ENCODE assay signal across 9 cellular contexts in the genomic region with DNA sequence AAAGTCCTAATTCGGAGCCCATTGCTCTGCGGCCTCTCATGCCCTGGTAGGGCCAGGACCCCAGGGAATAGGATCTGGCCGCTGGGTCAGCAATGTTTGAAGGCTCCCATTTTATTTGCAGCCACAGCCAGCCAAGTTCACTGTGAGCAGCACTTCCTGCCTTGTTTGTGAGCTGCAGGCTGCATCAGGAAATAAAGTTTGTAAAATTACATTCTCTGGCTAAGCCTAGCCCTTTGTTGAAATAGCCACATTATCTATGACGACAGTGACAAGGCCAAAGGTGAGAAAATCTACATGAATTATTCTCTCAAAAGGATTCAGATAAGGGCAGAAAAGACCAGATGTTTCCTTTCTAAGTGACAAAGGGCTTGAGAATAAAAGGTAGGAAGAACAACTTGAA. TPM values are rescaled to one million over a fixed set of nuclear protein-coding genes. Genes with fewer than 3 reads are reported as not detected.
A peak's percentile ranks its signal among the peaks of the same experiment; 100 is the strongest.
DNase-seq lines count a peak whose midpoint lies in the region; ATAC-seq, FAIRE-seq and TF ChIP-seq lines count a peak whose summit lies in the region.
"Had no signal": no experiment of that assay in that cellular context is flagged by ENCODE, and none has a peak within 500 bp of the region (broad histone marks: within the 10 kb centered on the region; RNA-seq: fewer than 3 reads in every experiment).

No MANE protein-coding gene starts in this region.

- H3K27me3 ChIP-seq in dorsolateral prefrontal cortex = no peaks in the 10 kb centered on the region

- no peak overlapping the region for H3K4me3 Mint-ChIP-seq in stimulated activated naive CD8-positive, alpha-beta T cell treated with anti-CD3 and anti-CD28 coated beads, Interleukin-15, Interleukin-2, amounts not matched to agents 100 ng/mL and 50 ng/mL, for 24 hours
- no peak overlapping the region for H3K4me3 Mint-ChIP-seq in stimulated activated naive CD8-positive, alpha-beta T cell treated with anti-CD3 and anti-CD28 coated beads, Interleukin-15, amount 100 ng/mL, for 72 hours

- no peaks in the 10 kb centered on the region for H3K9me3 ChIP-seq in mesodermal cell (ENCODE audit: control insufficient read depth, low read length)

- intact Hi-C loops in dorsolateral prefrontal cortex (cut with DNase I) = loop anchor here in 1 of 2 donors (2.0 kb wide), 1 partner anchor 23 kb away; a partner anchor contains a TSS

- peaks cover 41% of the 10 kb centered on the region for H3K4me1 ChIP-seq in mesodermal cell (ENCODE audit: control insufficient read depth, insufficient read depth, low read length, poor library complexity, severe bottlenecking)

- peak overlapping the region; percentile 21 for H3K27ac Mint-ChIP-seq in stimulated activated naive CD8-positive, alpha-beta T cell treated with anti-CD3 and anti-CD28 coated beads, Interleukin-15, Interleukin-2, amounts not matched to agents 100 ng/mL and 50 ng/mL, for 24 hours
- H3K27ac Mint-ChIP-seq in stimulated activated naive CD8-positive, alpha-beta T cell treated with anti-CD3 and anti-CD28 coated beads, Interleukin-15, amount 100 ng/mL, for 72 hours = no peak overlapping the region

- WGBS in mesodermal cell (ENCODE audit: insufficient coverage in 2 of 2), 2 experiments = 64 to 83% methylated on average over 3 of the region's 4 CpGs

- H3K27ac ChIP-seq in dorsolateral prefrontal cortex = peak overlapping the region in 45 of 59 donors; percentile 40 to 97 (median 89)
- H3K27ac ChIP-seq in mesodermal cell (ENCODE audit: low read depth, low read length, severe bottlenecking) = peak overlapping the region; percentile 99

- no peaks in the 10 kb centered on the region for H3K27me3 Mint-ChIP-seq in stimulated activated naive CD8-positive, alpha-beta T cell treated with anti-CD3 and anti-CD28 coated beads, Interleukin-15, Interleukin-2, amounts not matched to agents 100 ng/mL and 50 ng/mL, for 24 hours
- H3K27me3 Mint-ChIP-seq in stimulated activated naive CD8-positive, alpha-beta T cell treated with anti-CD3 and anti-CD28 coated beads, Interleukin-15, amount 100 ng/mL, for 72 hours = no peaks in the 10 kb centered on the region

- H3K4me3 ChIP-seq in dorsolateral prefrontal cortex = peak overlapping the region in 1 of 59 donors; percentile 71
- no peak overlapping the region for H3K4me3 ChIP-seq in mesodermal cell (ENCODE audit: extremely low read depth, insufficient read depth, low read length, poor library complexity, severe bottlenecking)

- H3K9me3 Mint-ChIP-seq in stimulated activated naive CD8-positive, alpha-beta T cell treated with anti-CD3 and anti-CD28 coated beads, Interleukin-15, Interleukin-2, amounts not matched to agents 100 ng/mL and 50 ng/mL, for 24 hours = no peaks in the 10 kb centered on the region
- H3K9me3 Mint-ChIP-seq in stimulated activated naive CD8-positive, alpha-beta T cell treated with anti-CD3 and anti-CD28 coated beads, Interleukin-15, amount 100 ng/mL, for 72 hours = no peaks in the 10 kb centered on the region

- no peak for TF ChIP-seq CTCF in dorsolateral prefrontal cortex (IDR thresholded peaks at IDR 0.05 in 54 of 56, conservative IDR thresholded peaks at IDR 0.05 in 2 of 56; ENCODE audit: low read depth in 1 of 56, partially characterized antibody in 56 of 56)

- peaks cover 35% of the 10 kb centered on the region for H3K4me1 Mint-ChIP-seq in stimulated activated naive CD8-positive, alpha-beta T cell treated with anti-CD3 and anti-CD28 coated beads, Interleukin-15, Interleukin-2, amounts not matched to agents 100 ng/mL and 50 ng/mL, for 24 hours (ENCODE audit: low read depth)
- peaks cover 38% of the 10 kb centered on the region for H3K4me1 Mint-ChIP-seq in stimulated activated naive CD8-positive, alpha-beta T cell treated with anti-CD3 and anti-CD28 coated beads, Interleukin-15, amount 100 ng/mL, for 72 hours

- no peaks in the 10 kb centered on the region for H3K36me3 Mint-ChIP-seq in stimulated activated naive CD8-positive, alpha-beta T cell treated with anti-CD3 and anti-CD28 coated beads, Interleukin-15, Interleukin-2, amounts not matched to agents 100 ng/mL and 50 ng/mL, for 24 hours (ENCODE audit: low read depth)

- ATAC-seq in stimulated activated naive CD8-positive, alpha-beta T cell treated with anti-CD3 and anti-CD28 coated beads, Interleukin-15, amount 100 ng/mL, for 72 hours = no peak
- ATAC-seq in GM18868 (IDR thresholded peaks at IDR 0.05; ENCODE audit: unreplicated experiment) = no peak

- no peaks in the 10 kb centered on the region for H3K36me3 ChIP-seq in mesodermal cell (ENCODE audit: control insufficient read depth, insufficient read depth, low read length)

- DNase-seq in stimulated activated naive CD8-positive, alpha-beta T cell treated with anti-CD3 and anti-CD28 coated beads, Interleukin-15, amount 100 ng/mL, for 72 hours = no peak
- no peak for DNase-seq in dorsolateral prefrontal cortex
- DNase-seq in HTR-8/SVneo (ENCODE audit: insufficient read length, low spot score) = no peak
- DNase-seq in activated CD8-positive, alpha-beta memory T cell treated with anti-CD3 and anti-CD28 coated beads, Interleukin-2, amount 50 U/mL, for 48 hours = no peak
- no peak for DNase-seq in MV-4-11 (lab: John Stamatoyannopoulos, UW)

- FAIRE-seq in HTR-8/SVneo (lab: Jason Lieb, UNC) = no peak
- FAIRE-seq: urothelium cell line had no signal

RNA-seq across cellular contexts. Expression of a gene that starts 23.7 kb away (rescaled TPM):
- total RNA-seq in dorsolateral prefrontal cortex = 100 to 1,000 TPM in 30 of 120 experiments, 10 to 100 TPM in 90; 45.5 to 146 (median 82.5) TPM
- 2,053 TPM for polyA plus RNA-seq in mesodermal cell (2013, experiment 1 of 2)
- polyA plus RNA-seq in mesodermal cell (2013, experiment 2 of 2) = 2,142 TPM
